ENCODE assay signal across 2 cellular contexts in the genomic region with DNA sequence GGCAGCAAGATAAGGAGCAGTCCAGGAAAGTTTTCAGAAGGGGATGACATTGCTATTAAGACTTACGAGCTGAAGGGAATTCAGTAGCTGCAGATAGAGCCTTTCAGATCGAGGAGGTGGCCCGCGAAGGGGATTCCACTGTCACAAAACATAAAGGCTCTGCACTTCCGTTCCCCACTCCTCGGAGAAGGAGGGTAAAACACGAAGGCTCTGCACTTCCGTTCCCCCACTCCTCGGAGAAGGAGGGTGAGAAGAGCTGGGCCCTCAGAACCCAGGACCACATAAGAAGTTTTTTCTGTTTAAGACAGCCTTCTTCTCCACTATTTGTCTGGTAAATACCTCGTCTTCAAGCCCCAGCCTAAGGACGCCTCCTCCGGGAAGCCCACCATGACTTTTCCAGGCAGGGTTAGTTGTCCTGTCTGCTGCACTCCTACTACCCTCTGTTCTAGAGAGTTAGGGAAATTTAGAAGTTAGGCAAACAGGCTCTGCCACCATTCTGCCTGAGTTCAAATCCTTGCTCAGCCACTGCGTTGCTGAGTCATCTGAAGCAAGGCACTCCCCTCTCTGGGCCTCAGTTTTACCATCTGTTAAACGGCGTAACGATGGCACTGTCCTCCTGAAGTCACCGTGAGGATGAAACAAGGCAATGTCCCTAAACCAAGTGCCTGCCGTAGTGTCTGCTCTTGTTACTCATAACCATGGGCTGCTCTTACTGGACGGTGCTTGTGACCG.
TF ChIP-seq lines count a peak whose summit lies in the region.

No MANE protein-coding gene starts in this region.

TF ChIP-seq in A549, 52 proteins besides CTCF, POLR2A, EP300 and RAD21:
- TF ChIP-seq SMC3 (IDR thresholded peaks at IDR 0.05) = no peak
- TF ChIP-seq ZFP36 (IDR thresholded peaks at IDR 0.05; ENCODE audit: borderline replicate concordance, partially characterized antibody) = peak; percentile 73

TF ChIP-seq in K562, 482 proteins besides CTCF, POLR2A, EP300 and RAD21 (continues in another document):
- TF ChIP-seq, protein P1, sequence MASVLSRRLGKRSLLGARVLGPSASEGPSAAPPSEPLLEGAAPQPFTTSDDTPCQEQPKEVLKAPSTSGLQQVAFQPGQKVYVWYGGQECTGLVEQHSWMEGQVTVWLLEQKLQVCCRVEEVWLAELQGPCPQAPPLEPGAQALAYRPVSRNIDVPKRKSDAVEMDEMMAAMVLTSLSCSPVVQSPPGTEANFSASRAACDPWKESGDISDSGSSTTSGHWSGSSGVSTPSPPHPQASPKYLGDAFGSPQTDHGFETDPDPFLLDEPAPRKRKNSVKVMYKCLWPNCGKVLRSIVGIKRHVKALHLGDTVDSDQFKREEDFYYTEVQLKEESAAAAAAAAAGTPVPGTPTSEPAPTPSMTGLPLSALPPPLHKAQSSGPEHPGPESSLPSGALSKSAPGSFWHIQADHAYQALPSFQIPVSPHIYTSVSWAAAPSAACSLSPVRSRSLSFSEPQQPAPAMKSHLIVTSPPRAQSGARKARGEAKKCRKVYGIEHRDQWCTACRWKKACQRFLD (CRISPR knock-in tag; IDR thresholded peaks at IDR 0.05) = no peak
- peak; percentile 62; the same call in 1 of the 2 replicates for TF ChIP-seq ZNF24 (IDR thresholded peaks at IDR 0.05)
- TF ChIP-seq, protein P2, sequence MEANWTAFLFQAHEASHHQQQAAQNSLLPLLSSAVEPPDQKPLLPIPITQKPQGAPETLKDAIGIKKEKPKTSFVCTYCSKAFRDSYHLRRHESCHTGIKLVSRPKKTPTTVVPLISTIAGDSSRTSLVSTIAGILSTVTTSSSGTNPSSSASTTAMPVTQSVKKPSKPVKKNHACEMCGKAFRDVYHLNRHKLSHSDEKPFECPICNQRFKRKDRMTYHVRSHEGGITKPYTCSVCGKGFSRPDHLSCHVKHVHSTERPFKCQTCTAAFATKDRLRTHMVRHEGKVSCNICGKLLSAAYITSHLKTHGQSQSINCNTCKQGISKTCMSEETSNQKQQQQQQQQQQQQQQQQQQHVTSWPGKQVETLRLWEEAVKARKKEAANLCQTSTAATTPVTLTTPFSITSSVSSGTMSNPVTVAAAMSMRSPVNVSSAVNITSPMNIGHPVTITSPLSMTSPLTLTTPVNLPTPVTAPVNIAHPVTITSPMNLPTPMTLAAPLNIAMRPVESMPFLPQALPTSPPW (CRISPR knock-in tag; IDR thresholded peaks at IDR 0.05) = no peak
- no peak for TF ChIP-seq E2F3 (CRISPR knock-in tag; IDR thresholded peaks at IDR 0.05)
- no peak for TF ChIP-seq HMG20A (CRISPR knock-in tag; conservative IDR thresholded peaks at IDR 0.05)
- TF ChIP-seq BCOR (IDR thresholded peaks at IDR 0.05) = peak; percentile 96
- no peak for TF ChIP-seq MCM5 (IDR thresholded peaks at IDR 0.05; ENCODE audit: low read depth)
- TF ChIP-seq, protein P3, sequence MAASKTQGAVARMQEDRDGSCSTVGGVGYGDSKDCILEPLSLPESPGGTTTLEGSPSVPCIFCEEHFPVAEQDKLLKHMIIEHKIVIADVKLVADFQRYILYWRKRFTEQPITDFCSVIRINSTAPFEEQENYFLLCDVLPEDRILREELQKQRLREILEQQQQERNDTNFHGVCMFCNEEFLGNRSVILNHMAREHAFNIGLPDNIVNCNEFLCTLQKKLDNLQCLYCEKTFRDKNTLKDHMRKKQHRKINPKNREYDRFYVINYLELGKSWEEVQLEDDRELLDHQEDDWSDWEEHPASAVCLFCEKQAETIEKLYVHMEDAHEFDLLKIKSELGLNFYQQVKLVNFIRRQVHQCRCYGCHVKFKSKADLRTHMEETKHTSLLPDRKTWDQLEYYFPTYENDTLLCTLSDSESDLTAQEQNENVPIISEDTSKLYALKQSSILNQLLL (CRISPR knock-in tag; IDR thresholded peaks at IDR 0.05; ENCODE audit: borderline replicate concordance) = no peak
- no peak for TF ChIP-seq ZNF212 (CRISPR knock-in tag; IDR thresholded peaks at IDR 0.05)
- TF ChIP-seq ZC3H11A (IDR thresholded peaks at IDR 0.05; ENCODE audit: low read depth, low read length) = no peak
- TF ChIP-seq, protein P4, sequence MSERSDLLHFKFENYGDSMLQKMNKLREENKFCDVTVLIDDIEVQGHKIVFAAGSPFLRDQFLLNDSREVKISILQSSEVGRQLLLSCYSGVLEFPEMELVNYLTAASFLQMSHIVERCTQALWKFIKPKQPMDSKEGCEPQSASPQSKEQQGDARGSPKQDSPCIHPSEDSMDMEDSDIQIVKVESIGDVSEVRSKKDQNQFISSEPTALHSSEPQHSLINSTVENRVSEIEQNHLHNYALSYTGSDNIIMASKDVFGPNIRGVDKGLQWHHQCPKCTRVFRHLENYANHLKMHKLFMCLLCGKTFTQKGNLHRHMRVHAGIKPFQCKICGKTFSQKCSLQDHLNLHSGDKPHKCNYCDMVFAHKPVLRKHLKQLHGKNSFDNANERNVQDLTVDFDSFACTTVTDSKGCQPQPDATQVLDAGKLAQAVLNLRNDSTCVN (CRISPR knock-in tag; IDR thresholded peaks at IDR 0.05) = no peak
- no peak for TF ChIP-seq ZNF75A (CRISPR knock-in tag; IDR thresholded peaks at IDR 0.05)
- TF ChIP-seq, protein P5, sequence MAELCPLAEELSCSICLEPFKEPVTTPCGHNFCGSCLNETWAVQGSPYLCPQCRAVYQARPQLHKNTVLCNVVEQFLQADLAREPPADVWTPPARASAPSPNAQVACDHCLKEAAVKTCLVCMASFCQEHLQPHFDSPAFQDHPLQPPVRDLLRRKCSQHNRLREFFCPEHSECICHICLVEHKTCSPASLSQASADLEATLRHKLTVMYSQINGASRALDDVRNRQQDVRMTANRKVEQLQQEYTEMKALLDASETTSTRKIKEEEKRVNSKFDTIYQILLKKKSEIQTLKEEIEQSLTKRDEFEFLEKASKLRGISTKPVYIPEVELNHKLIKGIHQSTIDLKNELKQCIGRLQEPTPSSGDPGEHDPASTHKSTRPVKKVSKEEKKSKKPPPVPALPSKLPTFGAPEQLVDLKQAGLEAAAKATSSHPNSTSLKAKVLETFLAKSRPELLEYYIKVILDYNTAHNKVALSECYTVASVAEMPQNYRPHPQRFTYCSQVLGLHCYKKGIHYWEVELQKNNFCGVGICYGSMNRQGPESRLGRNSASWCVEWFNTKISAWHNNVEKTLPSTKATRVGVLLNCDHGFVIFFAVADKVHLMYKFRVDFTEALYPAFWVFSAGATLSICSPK (IDR thresholded peaks at IDR 0.05; ENCODE audit: borderline replicate concordance) = no peak
- TF ChIP-seq, protein P6, sequence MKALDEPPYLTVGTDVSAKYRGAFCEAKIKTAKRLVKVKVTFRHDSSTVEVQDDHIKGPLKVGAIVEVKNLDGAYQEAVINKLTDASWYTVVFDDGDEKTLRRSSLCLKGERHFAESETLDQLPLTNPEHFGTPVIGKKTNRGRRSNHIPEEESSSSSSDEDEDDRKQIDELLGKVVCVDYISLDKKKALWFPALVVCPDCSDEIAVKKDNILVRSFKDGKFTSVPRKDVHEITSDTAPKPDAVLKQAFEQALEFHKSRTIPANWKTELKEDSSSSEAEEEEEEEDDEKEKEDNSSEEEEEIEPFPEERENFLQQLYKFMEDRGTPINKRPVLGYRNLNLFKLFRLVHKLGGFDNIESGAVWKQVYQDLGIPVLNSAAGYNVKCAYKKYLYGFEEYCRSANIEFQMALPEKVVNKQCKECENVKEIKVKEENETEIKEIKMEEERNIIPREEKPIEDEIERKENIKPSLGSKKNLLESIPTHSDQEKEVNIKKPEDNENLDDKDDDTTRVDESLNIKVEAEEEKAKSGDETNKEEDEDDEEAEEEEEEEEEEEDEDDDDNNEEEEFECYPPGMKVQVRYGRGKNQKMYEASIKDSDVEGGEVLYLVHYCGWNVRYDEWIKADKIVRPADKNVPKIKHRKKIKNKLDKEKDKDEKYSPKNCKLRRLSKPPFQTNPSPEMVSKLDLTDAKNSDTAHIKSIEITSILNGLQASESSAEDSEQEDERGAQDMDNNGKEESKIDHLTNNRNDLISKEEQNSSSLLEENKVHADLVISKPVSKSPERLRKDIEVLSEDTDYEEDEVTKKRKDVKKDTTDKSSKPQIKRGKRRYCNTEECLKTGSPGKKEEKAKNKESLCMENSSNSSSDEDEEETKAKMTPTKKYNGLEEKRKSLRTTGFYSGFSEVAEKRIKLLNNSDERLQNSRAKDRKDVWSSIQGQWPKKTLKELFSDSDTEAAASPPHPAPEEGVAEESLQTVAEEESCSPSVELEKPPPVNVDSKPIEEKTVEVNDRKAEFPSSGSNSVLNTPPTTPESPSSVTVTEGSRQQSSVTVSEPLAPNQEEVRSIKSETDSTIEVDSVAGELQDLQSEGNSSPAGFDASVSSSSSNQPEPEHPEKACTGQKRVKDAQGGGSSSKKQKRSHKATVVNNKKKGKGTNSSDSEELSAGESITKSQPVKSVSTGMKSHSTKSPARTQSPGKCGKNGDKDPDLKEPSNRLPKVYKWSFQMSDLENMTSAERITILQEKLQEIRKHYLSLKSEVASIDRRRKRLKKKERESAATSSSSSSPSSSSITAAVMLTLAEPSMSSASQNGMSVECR (CRISPR knock-in tag; IDR thresholded peaks at IDR 0.05) = no peak
- no peak for TF ChIP-seq CAMTA2 (CRISPR knock-in tag; conservative IDR thresholded peaks at IDR 0.05)
- TF ChIP-seq, protein P7, sequence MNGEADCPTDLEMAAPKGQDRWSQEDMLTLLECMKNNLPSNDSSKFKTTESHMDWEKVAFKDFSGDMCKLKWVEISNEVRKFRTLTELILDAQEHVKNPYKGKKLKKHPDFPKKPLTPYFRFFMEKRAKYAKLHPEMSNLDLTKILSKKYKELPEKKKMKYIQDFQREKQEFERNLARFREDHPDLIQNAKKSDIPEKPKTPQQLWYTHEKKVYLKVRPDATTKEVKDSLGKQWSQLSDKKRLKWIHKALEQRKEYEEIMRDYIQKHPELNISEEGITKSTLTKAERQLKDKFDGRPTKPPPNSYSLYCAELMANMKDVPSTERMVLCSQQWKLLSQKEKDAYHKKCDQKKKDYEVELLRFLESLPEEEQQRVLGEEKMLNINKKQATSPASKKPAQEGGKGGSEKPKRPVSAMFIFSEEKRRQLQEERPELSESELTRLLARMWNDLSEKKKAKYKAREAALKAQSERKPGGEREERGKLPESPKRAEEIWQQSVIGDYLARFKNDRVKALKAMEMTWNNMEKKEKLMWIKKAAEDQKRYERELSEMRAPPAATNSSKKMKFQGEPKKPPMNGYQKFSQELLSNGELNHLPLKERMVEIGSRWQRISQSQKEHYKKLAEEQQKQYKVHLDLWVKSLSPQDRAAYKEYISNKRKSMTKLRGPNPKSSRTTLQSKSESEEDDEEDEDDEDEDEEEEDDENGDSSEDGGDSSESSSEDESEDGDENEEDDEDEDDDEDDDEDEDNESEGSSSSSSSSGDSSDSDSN (IDR thresholded peaks at IDR 0.05; ENCODE audit: borderline replicate concordance in 1 of 2, low read depth in 2 of 2, low read length in 2 of 2) = no peak
- no peak for TF ChIP-seq SNIP1 (IDR thresholded peaks at IDR 0.05; ENCODE audit: low read depth)
- TF ChIP-seq FOXA1 (IDR thresholded peaks at IDR 0.05; ENCODE audit: borderline replicate concordance) = no peak
- TF ChIP-seq ZNF507 (tag; conservative IDR thresholded peaks at IDR 0.05) = no peak
- no peak for TF ChIP-seq PHF21A (IDR thresholded peaks at IDR 0.05; ENCODE audit: borderline replicate concordance, low read depth)
- TF ChIP-seq MAFF (IDR thresholded peaks at IDR 0.05; ENCODE audit: low read length) = peak; percentile 28; the same call in 1 of the 2 replicates
- TF ChIP-seq RUNX1 (IDR thresholded peaks at IDR 0.05; ENCODE audit: low read depth) = no peak
- TF ChIP-seq MIER1 (IDR thresholded peaks at IDR 0.05; ENCODE audit: low read depth) = no peak
- 0 out of 2 replicates have a peak, but pooled peaks have one; percentile 13 for TF ChIP-seq SMARCA4 (IDR thresholded peaks at IDR 0.05)
- TF ChIP-seq CTBP1 (IDR thresholded peaks at IDR 0.05; ENCODE audit: borderline replicate concordance) = no peak
- TF ChIP-seq RBM22 (IDR thresholded peaks at IDR 0.05; ENCODE audit: low read depth, low read length, poor library complexity, severe bottlenecking) = no peak
- TF ChIP-seq SREBF2 (CRISPR knock-in tag; IDR thresholded peaks at IDR 0.05) = no peak
- peak; percentile 72 to 76 for TF ChIP-seq KDM1A (IDR thresholded peaks at IDR 0.05)
- no peak for TF ChIP-seq DIDO1 (tag; IDR thresholded peaks at IDR 0.05; ENCODE audit: low read depth)
- TF ChIP-seq MAZ (CRISPR knock-in tag; conservative IDR thresholded peaks at IDR 0.05 in 1 of 2, IDR thresholded peaks at IDR 0.05 in 1 of 2) = no peak
- TF ChIP-seq, protein P8, sequence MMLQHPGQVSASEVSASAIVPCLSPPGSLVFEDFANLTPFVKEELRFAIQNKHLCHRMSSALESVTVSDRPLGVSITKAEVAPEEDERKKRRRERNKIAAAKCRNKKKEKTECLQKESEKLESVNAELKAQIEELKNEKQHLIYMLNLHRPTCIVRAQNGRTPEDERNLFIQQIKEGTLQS (IDR thresholded peaks at IDR 0.05) = peak; percentile 32
- TF ChIP-seq, protein P8 (CRISPR knock-in tag; conservative IDR thresholded peaks at IDR 0.05) = no peak
- TF ChIP-seq NR1H2 (CRISPR knock-in tag; IDR thresholded peaks at IDR 0.05) = no peak
- TF ChIP-seq SMAD1 (IDR thresholded peaks at IDR 0.05; ENCODE audit: low read depth, low read length, partially characterized antibody) = no peak
- TF ChIP-seq, protein P9, sequence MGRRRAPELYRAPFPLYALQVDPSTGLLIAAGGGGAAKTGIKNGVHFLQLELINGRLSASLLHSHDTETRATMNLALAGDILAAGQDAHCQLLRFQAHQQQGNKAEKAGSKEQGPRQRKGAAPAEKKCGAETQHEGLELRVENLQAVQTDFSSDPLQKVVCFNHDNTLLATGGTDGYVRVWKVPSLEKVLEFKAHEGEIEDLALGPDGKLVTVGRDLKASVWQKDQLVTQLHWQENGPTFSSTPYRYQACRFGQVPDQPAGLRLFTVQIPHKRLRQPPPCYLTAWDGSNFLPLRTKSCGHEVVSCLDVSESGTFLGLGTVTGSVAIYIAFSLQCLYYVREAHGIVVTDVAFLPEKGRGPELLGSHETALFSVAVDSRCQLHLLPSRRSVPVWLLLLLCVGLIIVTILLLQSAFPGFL (CRISPR knock-in tag; IDR thresholded peaks at IDR 0.05) = no peak
- TF ChIP-seq TBP (optimal IDR thresholded peaks at IDR 0.05; ENCODE audit: low read depth, low read length) = no peak
- no peak for TF ChIP-seq TCF7L2 (IDR thresholded peaks at IDR 0.05; ENCODE audit: low read depth, low read length)
- TF ChIP-seq FOSL1 (tag; conservative IDR thresholded peaks at IDR 0.05) = peak; percentile 50; the same call in 1 of the 2 replicates
